ENCODE assay signal across 18 cellular contexts in the genomic region with DNA sequence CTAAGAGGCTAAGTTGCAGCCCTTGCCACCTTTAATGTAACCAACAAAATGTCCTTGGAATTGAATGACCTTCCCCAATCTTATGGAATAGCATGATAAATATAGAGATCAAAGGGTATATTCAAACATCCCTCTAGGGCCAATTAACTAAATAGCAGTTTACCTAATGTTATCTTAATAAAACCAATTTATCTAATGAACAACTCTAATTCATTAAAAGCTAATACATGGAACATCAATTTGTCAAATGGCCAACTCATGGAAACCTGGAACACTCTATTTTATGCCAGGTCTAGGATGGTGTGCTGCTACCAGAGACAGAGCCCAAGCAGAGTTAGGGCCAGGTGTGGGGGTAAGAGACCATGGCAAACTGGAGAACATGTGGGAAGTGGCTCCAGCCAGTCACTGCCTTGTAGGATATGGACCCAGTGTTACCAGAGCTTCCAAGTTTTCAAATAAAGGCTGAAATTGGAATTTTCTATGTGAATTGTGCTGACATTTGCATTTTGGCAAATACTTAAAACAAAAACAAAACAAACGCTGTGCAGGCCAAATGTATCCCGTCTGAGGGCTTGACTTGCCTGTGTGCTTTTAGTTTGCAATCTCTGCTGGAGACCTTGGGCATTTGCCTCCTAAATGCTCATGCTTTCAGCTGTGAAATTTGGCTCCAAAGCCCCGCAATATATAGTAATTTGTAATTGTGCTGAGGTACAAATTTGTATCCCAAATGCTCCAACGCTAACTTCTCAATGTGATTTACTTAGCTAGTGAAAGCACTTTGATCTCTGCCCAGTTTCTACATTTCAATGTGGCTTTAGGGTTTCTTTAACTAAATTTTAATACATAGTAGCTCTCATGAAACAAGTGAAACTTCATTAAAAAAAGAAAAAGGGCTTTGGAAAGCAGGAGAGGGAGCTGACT. TPM values are rescaled to one million over a fixed set of nuclear protein-coding genes. Genes with fewer than 3 reads are reported as not detected.
DNase-seq lines count a peak whose midpoint lies in the region; ATAC-seq, FAIRE-seq and TF ChIP-seq lines count a peak whose summit lies in the region.
"Had no signal": no experiment of that assay in that cellular context is flagged by ENCODE, and none has a peak within 500 bp of the region (broad histone marks: within the 10 kb centered on the region; RNA-seq: fewer than 3 reads in every experiment).

No MANE protein-coding gene starts in this region.

- POLR2A ChIA-PET in WTC11 (lab: Charles Lee) (no interaction called here), HepG2 (lab: Yijun Ruan, JAX) (no interaction called here)

- TF ChIP-seq RAD21 in HepG2 (CRISPR knock-in tag; IDR thresholded peaks at IDR 0.05): no peak

- CTCF ChIA-PET in WTC11 (lab: Charles Lee): interaction anchor here (1.3 to 1.5 kb wide), 3 partner anchors 17 to 251 kb away, joined by 4 read pairs; partner anchors contain the start of gene CPED1
- CTCF ChIA-PET in HepG2 (lab: Yijun Ruan, JAX; ENCODE audit: low intra/inter-chr PET ratio, low total read pairs): no interaction called here

- H4K20me1 ChIP-seq in GM23338 (replicated peaks; ENCODE audit: insufficient read depth) (no peaks in the 10 kb centered on the region), HepG2 (ENCODE audit: insufficient read depth, low read length) (no peaks in the 10 kb centered on the region)

- TF ChIP-seq EP300 in HepG2 (IDR thresholded peaks at IDR 0.05; ENCODE audit: low read depth in 2 of 2, low read length in 2 of 2): no peak
- TF ChIP-seq EP300 in HepG2 (CRISPR knock-in tag; IDR thresholded peaks at IDR 0.05; ENCODE audit: borderline replicate concordance): no peak

- H3K9ac ChIP-seq in HepG2 (ENCODE audit: insufficient read depth, low read depth, low read length): no peak overlapping the region
- H3K9ac ChIP-seq: KMS-11 had no signal

- H3K27me3 Mint-ChIP-seq in GM23338 (ENCODE audit: insufficient read depth, low read depth, poor library complexity) (no peaks in the 10 kb centered on the region), WTC11 (ENCODE audit: low read depth) (no peaks in the 10 kb centered on the region)

- H3K27ac ChIP-seq in GM23338 (ENCODE audit: low read depth) (no peak overlapping the region), HepG2 (ENCODE audit: extremely low read length, insufficient read depth, low read length) (no peak overlapping the region), psoas muscle (peak overlapping the region; percentile 23)
- H3K27ac ChIP-seq: C4-2B, KMS-11 had no signal

- TF ChIP-seq POLR2A in HepG2 (IDR thresholded peaks at IDR 0.05; ENCODE audit: insufficient read depth in 1 of 2, low read depth in 2 of 2, low read length in 2 of 2): no peak

- H3K4me2 ChIP-seq in GM23338 (no peak overlapping the region), HepG2 (ENCODE audit: low read depth, low read length) (no peak overlapping the region)
- H3K4me2 ChIP-seq: KMS-11 had no signal

- peak; percentile 39; the same call in 1 of the 3 replicates for ATAC-seq in GM23338
- peak; percentile 47 for ATAC-seq in WTC11
- ATAC-seq in HepG2: no peak
- ATAC-seq in psoas muscle: no peak
- ATAC-seq in GM18861 (IDR thresholded peaks at IDR 0.05; ENCODE audit: unreplicated experiment): no peak
- ATAC-seq in HG02571 (IDR thresholded peaks at IDR 0.05; ENCODE audit: unreplicated experiment): no peak

- 15% methylated on average over 4 of the region's 4 CpGs for WGBS in HepG2 (ENCODE audit: low lambda C conversion rate)
- 54 to 77% (median 57%) methylated on average over 4 of the region's 4 CpGs for WGBS in psoas muscle, 3 donors

- no peaks in the 10 kb centered on the region for H3K36me3 Mint-ChIP-seq in GM23338 (ENCODE audit: low read depth)
- H3K36me3 Mint-ChIP-seq in WTC11: no peaks in the 10 kb centered on the region
- H3K36me3 Mint-ChIP-seq: CD4-positive, alpha-beta memory T cell had no signal

- H3K27ac Mint-ChIP-seq in GM23338: no peak overlapping the region
- no peak overlapping the region for H3K27ac Mint-ChIP-seq in WTC11
- H3K27ac Mint-ChIP-seq: CD4-positive, alpha-beta memory T cell; IgD-negative memory B cell had no signal

- H3K9me2 ChIP-seq in GM23338 (ENCODE audit: insufficient read depth): no peaks in the 10 kb centered on the region; the same call in none of the 2 replicates

- no peak for TF ChIP-seq CTCF in GM23338 (conservative IDR thresholded peaks at IDR 0.05; ENCODE audit: low read depth in 2 of 2)
- TF ChIP-seq CTCF in WTC11 (IDR thresholded peaks at IDR 0.05): no peak
- TF ChIP-seq CTCF in HepG2 (CRISPR knock-in tag; IDR thresholded peaks at IDR 0.05): no peak
- no peak for TF ChIP-seq CTCF in psoas muscle (IDR thresholded peaks at IDR 0.05)

- H3K4me1 Mint-ChIP-seq in GM23338 (peaks cover 5% of the 10 kb centered on the region), WTC11 (peaks cover 7% of the 10 kb centered on the region)
- H3K4me1 Mint-ChIP-seq: CD4-positive, alpha-beta memory T cell; IgD-negative memory B cell had no signal

- DNase-seq in GM23338 (ENCODE audit: low spot score) (no peak), WTC11 (ENCODE audit: low spot score) (no peak), HepG2 (ENCODE audit: low spot score) (no peak), psoas muscle (no peak), DMS53 treated with DMSO at 0.1 percent for 48 hours (lab: John Stamatoyannopoulos, UW; ENCODE audit: unreplicated experiment) (no peak), dedifferentiated amniotic fluid mesenchymal stem cell (ENCODE audit: extremely low spot score) (no peak)
- DNase-seq: BE2C; CD4-positive, alpha-beta memory T cell; COR-L47 had no signal

- no peaks in the 10 kb centered on the region for H3K9me3 ChIP-seq in HepG2 (ENCODE audit: low read length)
- H3K9me3 ChIP-seq in psoas muscle: no peaks in the 10 kb centered on the region
- H3K9me3 ChIP-seq: BE2C, HAP-1 had no signal

- no peaks in the 10 kb centered on the region for H3K4me1 ChIP-seq in GM23338 (ENCODE audit: insufficient read depth)
- no peaks in the 10 kb centered on the region for H3K4me1 ChIP-seq in HepG2 (ENCODE audit: insufficient read depth, low read length)
- peaks cover 34% of the 10 kb centered on the region for H3K4me1 ChIP-seq in psoas muscle
- H3K4me1 ChIP-seq: BE2C, HAP-1 had no signal

- H3K9me3 Mint-ChIP-seq in GM23338 (no peaks in the 10 kb centered on the region), WTC11 (0 out of 2 replicates have a peak, but pooled peaks cover 4% of the 10 kb centered on the region)
- H3K9me3 Mint-ChIP-seq: CD4-positive, alpha-beta memory T cell had no signal

- H3K79me2 ChIP-seq in GM23338 (replicated peaks; ENCODE audit: insufficient read depth): no peaks in the 10 kb centered on the region
- no peaks in the 10 kb centered on the region for H3K79me2 ChIP-seq in HepG2 (ENCODE audit: insufficient read depth, low read length)

- BruUV-seq in HepG2 (replicated peaks; lab: Mats Ljungman, UMichigan): no TSS peak

- H3K4me3 Mint-ChIP-seq in GM23338: no peak overlapping the region
- no peak overlapping the region for H3K4me3 Mint-ChIP-seq in WTC11
- H3K4me3 Mint-ChIP-seq: CD4-positive, alpha-beta memory T cell; IgD-negative memory B cell had no signal

- in situ Hi-C loops in HepG2 (cut with HindIII; ENCODE audit: extremely low pct_ligation_motif_present, low pct_unique_long_range_greater_than_20kb): no loop called here

- intact Hi-C loops in HepG2 (cut with micrococcal nuclease; ENCODE audit: unreplicated experiment): no loop called here
- intact Hi-C loops in psoas muscle (cut with DNase I): loop anchor here in 1 of 2 donors (5.0 kb wide), 1 partner anchor 39 kb away; no protein-coding TSS in a partner anchor

- H3K36me3 ChIP-seq in GM23338 (ENCODE audit: insufficient read depth) (no peaks in the 10 kb centered on the region), HepG2 (replicated peaks in 1 of 2; ENCODE audit: control insufficient read depth in 1 of 2, insufficient read depth in 2 of 2, low read length in 2 of 2) (no peaks in the 10 kb centered on the region), psoas muscle (ENCODE audit: insufficient read depth in 1 of 2, low read depth in 1 of 2) (peaks cover 0 to 7% of the 10 kb centered on the region in 2 donors)
- H3K36me3 ChIP-seq: BE2C, HAP-1 had no signal

- FAIRE-seq in HepG2 (lab: Jason Lieb, UNC): no peak
- FAIRE-seq: A204.1, GM18507, H1 had no signal

- no peaks in the 10 kb centered on the region for H3F3A ChIP-seq in GM23338 (replicated peaks; ENCODE audit: low read depth)

- H2AFZ ChIP-seq in GM23338: peak overlapping the region; percentile 30
- no peak overlapping the region for H2AFZ ChIP-seq in HepG2 (ENCODE audit: low read length)

- H3K27me3 ChIP-seq in GM23338 (ENCODE audit: insufficient read depth): no peaks in the 10 kb centered on the region
- H3K27me3 ChIP-seq in HepG2 (ENCODE audit: control insufficient read depth in 1 of 2, insufficient read depth in 2 of 2, low read length in 2 of 2): no peaks in the 10 kb centered on the region
- H3K27me3 ChIP-seq in psoas muscle (ENCODE audit: insufficient read depth in 3 of 3, low read length in 2 of 3): no peaks in the 10 kb centered on the region
- H3K27me3 ChIP-seq: BE2C had no signal

- H3K4me3 ChIP-seq in GM23338: no peak overlapping the region
- no peak overlapping the region for H3K4me3 ChIP-seq in HepG2 (replicated peaks in 1 of 3; ENCODE audit: insufficient read depth in 1 of 3, low read depth in 2 of 3, low read length in 3 of 3)
- H3K4me3 ChIP-seq in psoas muscle: no peak overlapping the region
- H3K4me3 ChIP-seq: HAP-1 had no signal

RNA-seq across cellular contexts. Expression of gene CPED1, which starts 55.1 kb away (rescaled TPM):
- 0.17 and 0.23 TPM in 2 replicates for total RNA-seq in GM23338 (2014; rRNA removed; shearing (Covaris generic))
- polyA plus RNA-seq in GM23338 (2016; fragmentation: Nextera tagmentation; extraction: Ambion mirVana) (0.45 and 0.47 TPM in 2 replicates), HepG2 (2011; rRNA removed) (8.1 and 11.5 TPM in 2 replicates), psoas muscle (10 to 100 TPM in 1 of 3 donors, 1 to 10 TPM in 1, under 1 TPM in 1; 0.90 to 11.7 (median 4.9) TPM)
- total RNA-seq in WTC11 (2021) (0.30 to 0.98 TPM (median 0.44 TPM) in 3 replicates), HepG2 (2016; rRNA removed; fragmentation: Illumina TruSeq; extraction: Trizol) (27.0 and 41.6 TPM in 2 replicates), psoas muscle (10 to 100 TPM; 12.0 to 39.2 (median 23.1) TPM)
- 19.1 and 22.1 TPM in 2 replicates for total RNA-seq in HepG2 (2016; cell fraction: cytosol; rRNA removed; fragmentation: Illumina TruSeq; extraction: Trizol; ENCODE audit: low read depth)
- total RNA-seq in HepG2 (2016; cell fraction: insoluble cytoplasmic fraction; rRNA removed; fragmentation: Illumina TruSeq; extraction: Trizol): 26.8 and 37.9 TPM in 2 replicates
- total RNA-seq in HepG2 (2016; cell fraction: membrane; rRNA removed; fragmentation: Illumina TruSeq; extraction: Trizol): 42.6 and 47.7 TPM in 2 replicates
- 34.0 and 36.3 TPM in 2 replicates for total RNA-seq in HepG2 (2016; cell fraction: nucleus; rRNA removed; fragmentation: Illumina TruSeq; extraction: Trizol)
- polyA plus RNA-seq in HepG2 (2011; cell fraction: cytosol; rRNA removed): 5.7 and 8.0 TPM in 2 replicates
- 4.5 and 5.1 TPM in 2 replicates for polyA plus RNA-seq in HepG2 (2011; cell fraction: nucleus; rRNA removed)
- polyA plus RNA-seq in HepG2 (2012): 8.0 and 9.2 TPM in 2 replicates
- polyA plus RNA-seq in HepG2 (2016; cell fraction: cytosol; fragmentation: Illumina TruSeq; extraction: Trizol; ENCODE audit: low read depth): 13.3 and 13.8 TPM in 2 replicates
- 25.0 and 25.2 TPM in 2 replicates for polyA plus RNA-seq in HepG2 (2016; cell fraction: insoluble cytoplasmic fraction; fragmentation: Illumina TruSeq; extraction: Trizol; ENCODE audit: low read depth)
- polyA plus RNA-seq in HepG2 (2016; cell fraction: membrane; fragmentation: Illumina TruSeq; extraction: Trizol; ENCODE audit: low read depth): 25.4 and 27.2 TPM in 2 replicates
- polyA plus RNA-seq in HepG2 (2016; cell fraction: nucleus; fragmentation: Illumina TruSeq; extraction: Trizol; ENCODE audit: insufficient read depth, low read depth): 12.7 and 13.4 TPM in 2 replicates
- 2.6 and 9.2 TPM in 2 replicates for polyA minus RNA-seq in HepG2 (2011; rRNA and poly(A)+ RNA removed; ENCODE audit: low replicate concordance)
- 6.2 and 8.8 TPM in 2 replicates for polyA minus RNA-seq in HepG2 (2011; cell fraction: cytosol; rRNA and poly(A)+ RNA removed)
- 22.3 and 31.6 TPM in 2 replicates for polyA minus RNA-seq in HepG2 (2011; cell fraction: nucleus; rRNA and poly(A)+ RNA removed)
- polyA plus RNA-seq: CD4-positive, alpha-beta memory T cell had no signal

Comparison
In these comparisons a context has a peak if more than half of its experiments do, and no peak if none do; other contexts are left out.
1. ATAC-seq: peak in GM23338 (single experiment) and WTC11 (single experiment); none in HepG2 (single experiment), psoas muscle (0 of 4), GM18861 (single experiment) and HG02571 (single experiment).